In genomic region chr13:106905380-106906259, GRCh38 we compare ENCODE assay signal across 19 cellular contexts.
"Had no signal": no experiment of that assay in that cellular context is flagged by ENCODE, and none has a peak within 500 bp of the region (broad histone marks: within the 10 kb centered on the region; RNA-seq: fewer than 3 reads in every experiment).

No MANE protein-coding gene starts in this region.

- H3K36me3 Mint-ChIP-seq: activated naive CD8-positive, alpha-beta T cell; brain; natural killer cell; stimulated activated effector memory CD8-positive, alpha-beta T cell treated with anti-CD3 and anti-CD28 coated beads, Interleukin-12 subunit alpha, Interleukin-12 subunit beta, amount 100 ng/mL, for 72 hours had no signal

- H3K4me2 ChIP-seq: smooth muscle cell had no signal

- H3K4me3 ChIP-seq: colonic mucosa, lower lobe of right lung, smooth muscle cell, stomach had no signal

- H3K27ac Mint-ChIP-seq: activated naive CD8-positive, alpha-beta T cell; activated T-cell treated with anti-CD3 and anti-CD28 coated beads, Interleukin-2, amount 50 U/mL, for 72 hours; endodermal cell; natural killer cell; stimulated activated effector memory CD8-positive, alpha-beta T cell treated with anti-CD3 and anti-CD28 coated beads, Interleukin-12 subunit alpha, Interleukin-12 subunit beta, amount 100 ng/mL, for 72 hours; T-helper 2 cell treated with Interferon-gamma antibody and Interleukin-4, amounts not matched to agents 5 μg/mL and 100 μg/mL, for 36 hours had no signal

- DNase-seq: activated CD4-positive, alpha-beta T cell treated with anti-CD3 and anti-CD28 coated beads, Interleukin-2, amount 50 U/mL, for 4 hours; activated gamma-delta T cell treated with Interleukin-2 at 50 U/mL for 16 hours; activated T-cell treated with anti-CD3 and anti-CD28 coated beads, Interleukin-2, amount 50 U/mL, for 72 hours; amniotic stem cell; colonic mucosa; endodermal cell; lower lobe of right lung; natural killer cell; occipital lobe; stimulated activated CD4-positive, alpha-beta T cell treated with anti-CD3 and anti-CD28 coated beads, Interleukin-4, amount 100 ng/mL, for 1 hour; stomach; trophoblast cell had no signal

- H3K9me3 ChIP-seq: colonic mucosa, lower lobe of right lung, stomach had no signal

- H3K9me3 Mint-ChIP-seq: activated T-cell treated with anti-CD3 and anti-CD28 coated beads, Interleukin-2, amount 50 U/mL, for 72 hours; central memory CD8-positive, alpha-beta T cell; T-helper 2 cell treated with Interferon-gamma antibody and Interleukin-4, amounts not matched to agents 5 μg/mL and 100 μg/mL, for 36 hours had no signal

- H3K36me3 ChIP-seq: colonic mucosa, lower lobe of right lung, stomach had no signal

- H3K4me1 ChIP-seq: colonic mucosa, lower lobe of right lung, stomach had no signal

- H3K27me3 ChIP-seq: colonic mucosa, stomach had no signal

- H3K27ac ChIP-seq: colonic mucosa, epithelial cell of prostate, lower lobe of right lung, stomach had no signal

- H3K27me3 Mint-ChIP-seq: activated naive CD8-positive, alpha-beta T cell; brain; central memory CD8-positive, alpha-beta T cell had no signal

- H3K4me1 Mint-ChIP-seq: central memory CD8-positive, alpha-beta T cell; natural killer cell; stimulated activated effector memory CD8-positive, alpha-beta T cell treated with anti-CD3 and anti-CD28 coated beads, Interleukin-12 subunit alpha, Interleukin-12 subunit beta, amount 100 ng/mL, for 72 hours had no signal

- H3K4me3 Mint-ChIP-seq: activated naive CD8-positive, alpha-beta T cell; activated T-cell treated with anti-CD3 and anti-CD28 coated beads, Interleukin-2, amount 50 U/mL, for 72 hours; brain; central memory CD8-positive, alpha-beta T cell; endodermal cell; natural killer cell; stimulated activated effector memory CD8-positive, alpha-beta T cell treated with anti-CD3 and anti-CD28 coated beads, Interleukin-12 subunit alpha, Interleukin-12 subunit beta, amount 100 ng/mL, for 72 hours; T-helper 2 cell treated with Interferon-gamma antibody and Interleukin-4, amounts not matched to agents 5 μg/mL and 100 μg/mL, for 36 hours had no signal

- ATAC-seq: activated T-cell treated with anti-CD3 and anti-CD28 coated beads, Interleukin-2, amount 50 U/mL, for 72 hours; natural killer cell; stimulated activated effector memory CD8-positive, alpha-beta T cell treated with anti-CD3 and anti-CD28 coated beads, Interleukin-12 subunit alpha, Interleukin-12 subunit beta, amount 100 ng/mL, for 72 hours had no signal
